Comparison of ENCODE assay signal across 23 cellular contexts in genomic region chr2:3181416-3182010, GRCh38.
DNase-seq lines count a peak whose midpoint lies in the region; ATAC-seq lines count a peak whose summit lies in the region.
"Had no signal": no experiment of that assay in that cellular context is flagged by ENCODE, and none has a peak within 500 bp of the region (broad histone marks: within the 10 kb centered on the region; RNA-seq: fewer than 3 reads in every experiment).

No MANE protein-coding gene starts in this region.

- ATAC-seq in Right ventricle myocardium superior (ENCODE audit: poor library complexity), result no peak
- no peak for ATAC-seq in left cardiac atrium
- ATAC-seq in GM18870 (IDR thresholded peaks at IDR 0.05; ENCODE audit: unreplicated experiment), result no peak
- ATAC-seq in GM19328 (IDR thresholded peaks at IDR 0.05; ENCODE audit: unreplicated experiment), result no peak

- H4K8ac ChIP-seq in mesendoderm (ENCODE audit: low read depth, low read length) (no peak overlapping the region), trophoblast cell (ENCODE audit: low read depth, low read length) (no peak overlapping the region)

- peaks cover 11% of the 10 kb centered on the region for H3K9me3 ChIP-seq in trophoblast cell (ENCODE audit: insufficient read depth, low read depth, low read length)
- H3K9me3 ChIP-seq: BLaER1 treated with 17β-estradiol and CSF1 and Interleukin-3, amounts not matched to agents 10 nM and 100 nM had no signal

- H3K4me3 ChIP-seq in mesendoderm (ENCODE audit: low read length) (no peak overlapping the region), trophoblast cell (ENCODE audit: low read depth, low read length) (no peak overlapping the region)
- H3K4me3 ChIP-seq: BLaER1 treated with 17β-estradiol and CSF1 and Interleukin-3, amounts not matched to agents 10 nM and 100 nM had no signal

- H3K36me3 ChIP-seq in mesendoderm (ENCODE audit: control insufficient read depth, insufficient read depth, low read length) (no peaks in the 10 kb centered on the region), trophoblast cell (ENCODE audit: control insufficient read depth in 1 of 2, insufficient read depth in 2 of 2, low read length in 2 of 2) (peaks cover 2 to 7% of the 10 kb centered on the region in 2 experiments)

- H2BK120ac ChIP-seq in mesendoderm (ENCODE audit: low read depth, low read length) (no peak overlapping the region), trophoblast cell (ENCODE audit: insufficient read depth, low read length, poor library complexity) (no peak overlapping the region)

- WGBS in mesendoderm (ENCODE audit: extremely low coverage, insufficient coverage, low lambda C conversion rate), result no CpG with 5 or more reads among the region's 24 CpGs
- no CpG with 5 or more reads among the region's 24 CpGs for WGBS in trophoblast cell (ENCODE audit: extremely low coverage, insufficient coverage, insufficient read length)

- H4K91ac ChIP-seq in trophoblast cell (ENCODE audit: low read depth, low read length), result no peak overlapping the region

- H3K56ac ChIP-seq in mesendoderm (ENCODE audit: low read length), result no peak overlapping the region

- no peaks in the 10 kb centered on the region for H3K27me3 ChIP-seq in mesendoderm (ENCODE audit: insufficient read depth, low read length, poor library complexity)
- H3K27me3 ChIP-seq in trophoblast cell (ENCODE audit: insufficient read depth, low read length), result no peaks in the 10 kb centered on the region
- H3K27me3 ChIP-seq: BLaER1 treated with 17β-estradiol and CSF1 and Interleukin-3, amounts not matched to agents 10 nM and 100 nM had no signal

- no peaks in the 10 kb centered on the region for H3K4me1 ChIP-seq in mesendoderm (ENCODE audit: control insufficient read depth, low read depth, low read length)
- H3K4me1 ChIP-seq in trophoblast cell (ENCODE audit: control insufficient read depth in 1 of 2, insufficient read depth in 2 of 2, low read length in 2 of 2), result no peaks in the 10 kb centered on the region

- H3K27ac ChIP-seq in mesendoderm (ENCODE audit: low read depth, low read length) (no peak overlapping the region), trophoblast cell (ENCODE audit: low read depth, low read length) (no peak overlapping the region)
- H3K27ac ChIP-seq: BLaER1 treated with 17β-estradiol and CSF1 and Interleukin-3, amounts not matched to agents 10 nM and 100 nM; C4-2B had no signal

- H3K18ac ChIP-seq in mesendoderm (ENCODE audit: low read length) (no peak overlapping the region), trophoblast cell (ENCODE audit: low read length) (no peak overlapping the region)

- H2AFZ ChIP-seq in trophoblast cell (ENCODE audit: insufficient read depth, low read length, poor library complexity), result no peak overlapping the region

- no peak overlapping the region for H2BK15ac ChIP-seq in mesendoderm (replicated peaks; ENCODE audit: low read depth)

- H2AK5ac ChIP-seq in mesendoderm (ENCODE audit: low read length), result no peak overlapping the region
- H2AK5ac ChIP-seq in trophoblast cell (ENCODE audit: low read length), result no peak overlapping the region

- H3K14ac ChIP-seq in trophoblast cell (ENCODE audit: low read length), result no peak overlapping the region

- DNase-seq in Right ventricle myocardium superior (peak; percentile 22), left cardiac atrium (no peak), mesendoderm (peak; percentile 67), trophoblast cell (peak; percentile 73 to 88), AG20443 (ENCODE audit: low spot score) (no peak)
- DNase-seq: 8988T; ACHN; AML-193; CD4-positive, alpha-beta memory T cell; CD4-positive, CD25-positive, alpha-beta regulatory T cell; CD8-positive, alpha-beta memory T cell; COR-L47; DMS 273 treated with DMSO at 0.1 percent for 48 hours; DMS153; DMS53; DMS79; DND-41; EL; GF-D8 had no signal

- H2BK5ac ChIP-seq in mesendoderm (ENCODE audit: low read length) (no peak overlapping the region), trophoblast cell (ENCODE audit: low read depth, low read length, poor library complexity) (no peak overlapping the region)

- H3K23ac ChIP-seq in mesendoderm (ENCODE audit: low read length), result no peak overlapping the region
- no peak overlapping the region for H3K23ac ChIP-seq in trophoblast cell (ENCODE audit: low read length)

- H2BK12ac ChIP-seq in trophoblast cell (ENCODE audit: low read length), result no peak overlapping the region

- no peak overlapping the region for H4K5ac ChIP-seq in mesendoderm (ENCODE audit: low read length)

- H3K4me2 ChIP-seq in mesendoderm (ENCODE audit: low read length) (no peak overlapping the region), trophoblast cell (ENCODE audit: low read length) (no peak overlapping the region)
- H3K4me2 ChIP-seq: BLaER1 treated with 17β-estradiol and CSF1 and Interleukin-3, amounts not matched to agents 10 nM and 100 nM had no signal

- H3K4ac ChIP-seq in mesendoderm (ENCODE audit: low read depth, low read length) (no peak overlapping the region), trophoblast cell (ENCODE audit: low read depth, low read length) (no peak overlapping the region)

- no peak overlapping the region for H4K12ac ChIP-seq in trophoblast cell (ENCODE audit: low read depth, low read length)

- H3K9ac ChIP-seq in mesendoderm (ENCODE audit: low read length) (no peak overlapping the region), trophoblast cell (ENCODE audit: low read length) (no peak overlapping the region)
- H3K9ac ChIP-seq: BLaER1 treated with 17β-estradiol and CSF1 and Interleukin-3, amounts not matched to agents 10 nM and 100 nM had no signal

- no peaks in the 10 kb centered on the region for H3K79me2 ChIP-seq in mesendoderm (ENCODE audit: control insufficient read depth, insufficient read depth, low read length)
- no peaks in the 10 kb centered on the region for H3K79me2 ChIP-seq in trophoblast cell (ENCODE audit: control insufficient read depth, insufficient read depth, low read length, poor library complexity)

- intact Hi-C loops in Right ventricle myocardium superior (cut with DNase I), result no loop called here
- intact Hi-C loops in left cardiac atrium (cut with DNase I), result no loop called here

- H3K79me1 ChIP-seq in mesendoderm (ENCODE audit: low read length), result peaks cover 2% of the 10 kb centered on the region
- H3K79me1 ChIP-seq in trophoblast cell (ENCODE audit: low read length), result no peaks in the 10 kb centered on the region

Comparison
In these comparisons a context has a peak if more than half of its experiments do, and no peak if none do; other contexts are left out.
1. DNase-seq: peak in Right ventricle myocardium superior (single experiment), mesendoderm (single experiment) and trophoblast cell (2 of 2); none in left cardiac atrium (single experiment) and AG20443 (single experiment).